In the genomic region with DNA sequence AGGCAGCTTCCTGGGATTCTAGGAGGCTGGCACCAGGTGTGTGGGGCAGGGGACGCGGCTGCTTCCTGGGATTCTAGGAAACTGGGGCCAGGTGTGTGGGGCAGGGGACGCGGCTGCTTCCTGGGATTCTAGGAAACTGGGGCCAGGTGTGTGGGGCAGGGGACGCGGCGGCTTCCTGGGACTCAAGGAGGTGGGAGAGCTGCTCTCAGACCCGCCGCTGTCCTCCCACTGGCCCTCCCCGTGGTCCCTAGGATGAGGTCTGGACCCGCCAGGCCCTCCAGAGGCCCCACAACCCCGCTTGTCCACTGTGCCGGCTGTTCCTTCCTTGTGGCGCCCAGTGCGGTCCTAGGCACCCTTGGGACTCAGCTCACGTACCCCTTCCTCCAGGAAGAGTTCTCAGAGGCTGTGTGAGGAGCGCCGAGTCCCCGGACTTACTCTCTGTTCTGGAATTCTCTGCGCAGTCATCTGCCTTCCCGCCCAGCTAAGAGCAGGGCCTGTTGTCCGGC, we compare ENCODE assay signal across 18 cellular contexts. TPM values are rescaled to one million over a fixed set of nuclear protein-coding genes. Genes with fewer than 3 reads are reported as not detected.
A peak's percentile ranks its signal among the peaks of the same experiment; 100 is the strongest.
DNase-seq lines count a peak whose midpoint lies in the region; ATAC-seq, FAIRE-seq and TF ChIP-seq lines count a peak whose summit lies in the region.
"Had no signal": no experiment of that assay in that cellular context is flagged by ENCODE, and none has a peak within 500 bp of the region (broad histone marks: within the 10 kb centered on the region; RNA-seq: fewer than 3 reads in every experiment).

No MANE protein-coding gene starts in this region.

- TF ChIP-seq POLR2A in Peyer's patch (IDR thresholded peaks at IDR 0.05) (no peak), gastroesophageal sphincter (IDR thresholded peaks at IDR 0.05) (no peak)

- H3K4me1 Mint-ChIP-seq in endothelial cell (ENCODE audit: unreplicated experiment), result peaks cover 33% of the 10 kb centered on the region

- H3K36me3 Mint-ChIP-seq in endothelial cell (ENCODE audit: low read depth, unreplicated experiment), result peaks cover 20% of the 10 kb centered on the region
- H3K36me3 Mint-ChIP-seq: IgD-negative memory B cell had no signal

- DNase-seq in Peyer's patch (no peak), endothelial cell (ENCODE audit: low spot score) (no peak), pancreas (peak in 4 of 6 donors; percentile 54 to 77 (median 64)), Karpas-422 (no peak), left cardiac atrium (no peak)
- DNase-seq: 8988T; AML-193; C1 segment of cervical spinal cord; CD4-positive, alpha-beta T cell; DMS79 treated with DMSO at 0.1 percent for 48 hours had no signal

- peaks cover 0 to 27% (median 0%) of the 10 kb centered on the region in 11 experiments; a peak in 6 of 22 replicates for H3K27me3 ChIP-seq in BLaER1 treated with 17β-estradiol and CSF1 and Interleukin-3, amounts not matched to agents 10 nM and 100 nM
- no peaks in the 10 kb centered on the region for H3K27me3 ChIP-seq in Peyer's patch
- H3K27me3 ChIP-seq in pancreas, result no peaks in the 10 kb centered on the region
- H3K27me3 ChIP-seq in Karpas-422 (ENCODE audit: low read length), result no peaks in the 10 kb centered on the region
- H3K27me3 ChIP-seq in gastroesophageal sphincter, result peaks cover 85% of the 10 kb centered on the region

- H3K79me2 ChIP-seq in Karpas-422 (ENCODE audit: low read length), result no peaks in the 10 kb centered on the region

- peak overlapping the region; percentile 73 to 98 (median 87); a peak in 20 of 22 replicates for H3K4me2 ChIP-seq in BLaER1 treated with 17β-estradiol and CSF1 and Interleukin-3, amounts not matched to agents 10 nM and 100 nM
- no peak overlapping the region for H3K4me2 ChIP-seq in Karpas-422 (ENCODE audit: low read depth, low read length, poor library complexity, severe bottlenecking)

- WGBS in pancreas, 2 donors, result 30 to 40% methylated on average over 18 to 22 of the region's 22 CpGs
- 73 to 74% methylated on average over 4 to 6 of the region's 22 CpGs for WGBS in gastroesophageal sphincter (ENCODE audit: low coverage in 1 of 2), 2 donors

- no peaks in the 10 kb centered on the region for H3K9me3 ChIP-seq in BLaER1 treated with 17β-estradiol and CSF1 and Interleukin-3, amounts not matched to agents 10 nM and 100 nM (replicated peaks in 1 of 11)
- H3K9me3 ChIP-seq in Peyer's patch (no peaks in the 10 kb centered on the region), pancreas (no peaks in the 10 kb centered on the region), Karpas-422 (ENCODE audit: low read length) (no peaks in the 10 kb centered on the region), gastroesophageal sphincter (no peaks in the 10 kb centered on the region)

- TF ChIP-seq CTCF in Peyer's patch (IDR thresholded peaks at IDR 0.05) (no peak), endothelial cell (IDR thresholded peaks at IDR 0.05; ENCODE audit: unreplicated experiment) (no peak), pancreas (IDR thresholded peaks at IDR 0.05) (no peak), gastroesophageal sphincter (IDR thresholded peaks at IDR 0.05) (no peak)

- H3K9ac ChIP-seq in BLaER1 treated with 17β-estradiol and CSF1 and Interleukin-3, amounts not matched to agents 10 nM and 100 nM, result peak overlapping the region in 5 of 11 experiments; percentile 39 to 73 (median 68); a peak in 9 of 22 replicates
- H3K9ac ChIP-seq in Karpas-422 (ENCODE audit: low read length), result no peak overlapping the region

- no peaks in the 10 kb centered on the region for H3K36me3 ChIP-seq in BLaER1 treated with 17β-estradiol and CSF1 and Interleukin-3, amounts not matched to agents 10 nM and 100 nM
- H3K36me3 ChIP-seq in Peyer's patch (no peaks in the 10 kb centered on the region), pancreas (no peaks in the 10 kb centered on the region), Karpas-422 (ENCODE audit: insufficient read depth, low read length) (no peaks in the 10 kb centered on the region), gastroesophageal sphincter (no peaks in the 10 kb centered on the region)

- H3K4me3 Mint-ChIP-seq in endothelial cell (ENCODE audit: unreplicated experiment), result peak overlapping the region; percentile 51
- H3K4me3 Mint-ChIP-seq: CD4-positive, alpha-beta T cell had no signal

- no peak for FAIRE-seq in pancreas (lab: Jason Lieb, UNC)
- FAIRE-seq: GM12892, GM19239, H54 had no signal

- H3K27me3 Mint-ChIP-seq in endothelial cell (ENCODE audit: unreplicated experiment), result peaks cover 15% of the 10 kb centered on the region
- H3K27me3 Mint-ChIP-seq: CD4-positive, alpha-beta T cell had no signal

- intact Hi-C loops in pancreas (cut with DNase I) (no loop called here), left cardiac atrium (cut with DNase I) (no loop called here)

- peaks cover 27 to 96% (median 72%) of the 10 kb centered on the region in 10 experiments for H3K4me1 ChIP-seq in BLaER1 treated with 17β-estradiol and CSF1 and Interleukin-3, amounts not matched to agents 10 nM and 100 nM
- H3K4me1 ChIP-seq in Peyer's patch, result peaks cover 0 to 37% (median 0%) of the 10 kb centered on the region in 4 donors
- peaks cover 0 to 6% (median 3%) of the 10 kb centered on the region in 3 donors for H3K4me1 ChIP-seq in pancreas
- no peaks in the 10 kb centered on the region for H3K4me1 ChIP-seq in Karpas-422 (ENCODE audit: low read length)
- H3K4me1 ChIP-seq in gastroesophageal sphincter, result no peaks in the 10 kb centered on the region

- no peak for TF ChIP-seq EP300 in gastroesophageal sphincter (IDR thresholded peaks at IDR 0.05)

- peaks cover 0 to 10% (median 0%) of the 10 kb centered on the region in 11 experiments; a peak in 3 of 22 replicates for H4K20me1 ChIP-seq in BLaER1 treated with 17β-estradiol and CSF1 and Interleukin-3, amounts not matched to agents 10 nM and 100 nM
- H4K20me1 ChIP-seq in Karpas-422 (ENCODE audit: insufficient read depth, low read depth, low read length), result no peaks in the 10 kb centered on the region

- peak overlapping the region in 5 of 10 experiments; percentile 1 to 59 (median 52); a peak in 6 of 20 replicates for H3K4me3 ChIP-seq in BLaER1 treated with 17β-estradiol and CSF1 and Interleukin-3, amounts not matched to agents 10 nM and 100 nM
- H3K4me3 ChIP-seq in Peyer's patch (peak overlapping the region in 3 of 4 donors; percentile 32 to 59 (median 55)), pancreas (peak overlapping the region; percentile 9 to 52 (median 32)), Karpas-422 (ENCODE audit: low read length) (no peak overlapping the region), gastroesophageal sphincter (no peak overlapping the region)

- H2AFZ ChIP-seq in Karpas-422 (ENCODE audit: low read length), result no peak overlapping the region

- ATAC-seq in pancreas, result peak; percentile 39 to 60 (median 49)
- ATAC-seq in HG02642 (IDR thresholded peaks at IDR 0.05; ENCODE audit: poor library complexity, unreplicated experiment), result no peak
- no peak for ATAC-seq in gastroesophageal sphincter
- ATAC-seq in left cardiac atrium, result no peak

- peak overlapping the region; percentile 24 for H3K27ac Mint-ChIP-seq in endothelial cell (ENCODE audit: unreplicated experiment)
- H3K27ac Mint-ChIP-seq: CD4-positive, alpha-beta T cell; IgD-negative memory B cell had no signal

- peaks cover 5% of the 10 kb centered on the region for H3K9me3 Mint-ChIP-seq in endothelial cell (ENCODE audit: unreplicated experiment)
- H3K9me3 Mint-ChIP-seq: CD4-positive, alpha-beta T cell; IgD-negative memory B cell had no signal

- no peaks in the 10 kb centered on the region for H3K9me2 ChIP-seq in Karpas-422 (replicated peaks; ENCODE audit: insufficient read depth, low read length)

- H3K27ac ChIP-seq in BLaER1 treated with 17β-estradiol and CSF1 and Interleukin-3, amounts not matched to agents 10 nM and 100 nM, result peak overlapping the region in 5 of 11 experiments; percentile 9 to 71 (median 60); a peak in 9 of 22 replicates
- H3K27ac ChIP-seq in Peyer's patch (peak overlapping the region in 3 of 4 donors; percentile 75 to 90 (median 85)), pancreas (peak overlapping the region; percentile 48 to 80 (median 65)), Karpas-422 (ENCODE audit: low read length) (no peak overlapping the region), gastroesophageal sphincter (no peak overlapping the region)

RNA-seq across cellular contexts. Expression of a gene that starts 0.6 kb away (rescaled TPM):
- total RNA-seq in Peyer's patch, result 1,000 to 10,000 TPM in 3 of 4 donors, 100 to 1,000 TPM in 1; 272 to 3,324 (median 2,161) TPM
- 118 TPM for total RNA-seq in endothelial cell (ENCODE audit: unreplicated experiment)
- total RNA-seq in pancreas, result 100 to 1,000 TPM; 109 to 168 (median 125) TPM
- 100 to 1,000 TPM; 114 to 149 TPM for polyA plus RNA-seq in pancreas
- total RNA-seq in Karpas-422 (2014; rRNA removed; shearing (Covaris generic); ENCODE audit: low replicate concordance), result 0.87 and 1.7 TPM in 2 replicates
- total RNA-seq in gastroesophageal sphincter, result under 1 TPM in 1 of 4 donors, not detected in 3; 0.54 TPM
- total RNA-seq in left cardiac atrium, result not detected
- total RNA-seq: CD4-positive, alpha-beta T cell; HT1080 had no signal
- polyA plus RNA-seq: IgD-negative memory B cell had no signal

RNA-seq across cellular contexts. Expression of a gene that starts 38.4 kb away (rescaled TPM):
- total RNA-seq in Peyer's patch (10 to 100 TPM in 3 of 4 donors, 1 to 10 TPM in 1; 7.4 to 48.7 (median 13.5) TPM), endothelial cell (ENCODE audit: unreplicated experiment) (5.5 TPM), pancreas (1 to 10 TPM in 2 of 6 donors, under 1 TPM in 4; 0.12 to 1.6 (median 0.70) TPM), gastroesophageal sphincter (1 to 10 TPM in 1 of 4 donors, under 1 TPM in 1, not detected in 2; 0.67 to 1.8 TPM), left cardiac atrium (not detected)
- 1 to 10 TPM; 3.8 to 4.5 TPM for polyA plus RNA-seq in pancreas
- 3.7 and 3.9 TPM in 2 replicates for total RNA-seq in Karpas-422 (2014; rRNA removed; shearing (Covaris generic); ENCODE audit: low replicate concordance)
- polyA plus RNA-seq: IgD-negative memory B cell had no signal

RNA-seq across cellular contexts. Expression of a gene that starts 43.5 kb away (rescaled TPM):
- 100 to 1,000 TPM in 3 of 4 donors, 10 to 100 TPM in 1; 88.3 to 246 (median 196) TPM for total RNA-seq in Peyer's patch
- 104 TPM for total RNA-seq in endothelial cell (ENCODE audit: unreplicated experiment)
- 10 to 100 TPM; 27.6 to 54.4 (median 30.6) TPM for total RNA-seq in pancreas
- polyA plus RNA-seq in pancreas, result 10 to 100 TPM; 54.2 to 71.4 TPM
- 35.3 and 52.4 TPM in 2 replicates for total RNA-seq in Karpas-422 (2014; rRNA removed; shearing (Covaris generic); ENCODE audit: low replicate concordance)
- 100 to 1,000 TPM in 1 of 4 donors, 10 to 100 TPM in 3; 54.5 to 101 (median 82.2) TPM for total RNA-seq in gastroesophageal sphincter
- total RNA-seq in left cardiac atrium, result 10 to 100 TPM; 41.7 to 51.9 TPM

RNA-seq across cellular contexts. Expression of a gene that starts 43.6 kb away (rescaled TPM):
- total RNA-seq in Peyer's patch (10 to 100 TPM; 13.9 to 76.7 (median 25.6) TPM), endothelial cell (ENCODE audit: unreplicated experiment) (13.8 TPM), pancreas (1 to 10 TPM; 2.4 to 6.3 (median 3.3) TPM), gastroesophageal sphincter (1 to 10 TPM; 1.7 to 5.3 (median 3.2) TPM), left cardiac atrium (1 to 10 TPM; 2.4 to 3.6 TPM)
- polyA plus RNA-seq in pancreas, result 1 to 10 TPM; 8.3 to 9.3 TPM
- 5.1 and 5.3 TPM in 2 replicates for total RNA-seq in Karpas-422 (2014; rRNA removed; shearing (Covaris generic); ENCODE audit: low replicate concordance)

RNA-seq across cellular contexts. Expression of a gene that starts 53.5 kb away (rescaled TPM):
- total RNA-seq in Peyer's patch, result 1,000 to 10,000 TPM; 1,597 to 3,276 (median 2,603) TPM
- total RNA-seq in endothelial cell (ENCODE audit: unreplicated experiment), result 2,070 TPM
- total RNA-seq in pancreas, result 1,000 to 10,000 TPM; 1,297 to 2,529 (median 1,763) TPM
- 1,000 to 10,000 TPM; 3,226 to 6,500 TPM for polyA plus RNA-seq in pancreas
- 6,565 and 10,922 TPM in 2 replicates for total RNA-seq in Karpas-422 (2014; rRNA removed; shearing (Covaris generic); ENCODE audit: low replicate concordance)
- 1,000 to 10,000 TPM; 2,888 to 7,342 (median 4,676) TPM for total RNA-seq in gastroesophageal sphincter
- 1,000 to 10,000 TPM; 1,319 to 1,367 TPM for total RNA-seq in left cardiac atrium

Comparison
In these comparisons a context has a peak if more than half of its experiments do, and no peak if none do; other contexts are left out.
1. H3K27ac ChIP-seq: peak in Peyer's patch (3 of 4) and pancreas (4 of 4); none in Karpas-422 (single experiment) and gastroesophageal sphincter (0 of 4).
2. H3K4me3 ChIP-seq: peak in Peyer's patch (3 of 4) and pancreas (4 of 4); none in Karpas-422 (single experiment) and gastroesophageal sphincter (0 of 2).
3. DNase-seq: peak in pancreas (4 of 6); none in Peyer's patch (0 of 3), endothelial cell (single experiment), Karpas-422 (single experiment) and left cardiac atrium (single experiment).
4. ATAC-seq: peak in pancreas (4 of 4); none in HG02642 (single experiment), gastroesophageal sphincter (single experiment) and left cardiac atrium (0 of 2).
5. RNA of a gene that starts 0.6 kb away (total RNA-seq): 272 to 3,324 TPM in Peyer's patch, 109 to 168 TPM in pancreas and 118 TPM in endothelial cell (single experiment); 0.87 to 1.7 TPM in Karpas-422, not detected in left cardiac atrium and 0.54 TPM in gastroesophageal sphincter; every median in the first group is over 10 times any median in the second.